In the genomic region with DNA sequence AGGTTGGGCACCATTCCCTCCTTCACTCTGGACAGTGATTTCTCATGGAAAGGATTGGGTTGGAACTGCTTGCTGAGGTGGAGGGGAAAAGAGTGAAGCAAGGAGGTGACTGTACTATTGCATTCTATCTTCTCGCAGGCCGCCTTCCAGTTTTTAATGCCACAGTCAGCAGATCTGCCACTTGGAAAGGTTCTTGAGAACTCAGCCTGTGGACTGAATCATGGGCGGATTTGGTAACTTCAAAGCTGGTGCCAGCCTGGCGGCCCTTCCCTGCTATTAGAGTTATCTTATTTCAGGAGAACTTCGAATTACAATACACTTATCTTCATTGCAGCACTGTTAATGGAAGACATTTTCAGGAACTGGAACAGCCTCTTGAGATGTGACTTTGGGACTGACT, we compare ENCODE assay signal across 28 cellular contexts. TPM values are rescaled to one million over a fixed set of nuclear protein-coding genes. Genes with fewer than 3 reads are reported as not detected.
"Had no signal": no experiment of that assay in that cellular context is flagged by ENCODE, and none has a peak within 500 bp of the region (broad histone marks: within the 10 kb centered on the region; RNA-seq: fewer than 3 reads in every experiment).

No MANE protein-coding gene starts in this region.

- H3K36me3 ChIP-seq: breast epithelium, esophagus squamous epithelium, gastroesophageal sphincter, sigmoid colon had no signal

- H3K4me2 ChIP-seq: smooth muscle cell had no signal

- FAIRE-seq: keratinocyte, urothelium cell line had no signal

- H3K4me3 ChIP-seq: breast epithelium, esophagus squamous epithelium, gastroesophageal sphincter, mucosa of descending colon, sigmoid colon, smooth muscle cell, testis had no signal

- H3K4me1 ChIP-seq: breast epithelium, esophagus squamous epithelium, gastroesophageal sphincter, sigmoid colon, testis had no signal

- H3K9me3 ChIP-seq: breast epithelium, esophagus squamous epithelium, sigmoid colon, testis had no signal

- DNase-seq: activated CD8-positive, alpha-beta memory T cell treated with anti-CD3 and anti-CD28 coated beads, Interleukin-2, amount 10 ng/mL, durations not matched to agents 7 days and 5 days; activated CD8-positive, alpha-beta T cell treated with anti-CD3 and anti-CD28 coated beads, Interleukin-2, amount 10 ng/mL, durations not matched to agents 7 days and 5 days; activated naive CD8-positive, alpha-beta T cell treated with anti-CD3 and anti-CD28 coated beads, Interleukin-2, amount 50 U/mL, for 24 hours; activated T-cell treated with anti-CD3 and anti-CD28 coated beads, Interleukin-2, amount 50 U/mL, for 48 hours; amygdala; central memory CD4-positive, alpha-beta T cell; endodermal cell; esophagus squamous epithelium; hippocampal formation; left cardiac atrium; left ventricle myocardium superior; mucosa of descending colon; retina; sigmoid colon; stimulated activated naive CD4-positive, alpha-beta T cell; T-helper 17 cell; T1000; testis; trophoblast cell had no signal

- H3K27ac ChIP-seq: breast epithelium, gastroesophageal sphincter, sigmoid colon, testis had no signal

- H3K27me3 ChIP-seq: breast epithelium, sigmoid colon, testis had no signal

- ATAC-seq: activated CD8-positive, alpha-beta memory T cell treated with anti-CD3 and anti-CD28 coated beads, Interleukin-2, amount 10 ng/mL, durations not matched to agents 7 days and 5 days; activated CD8-positive, alpha-beta T cell treated with anti-CD3 and anti-CD28 coated beads, Interleukin-2, amount 10 ng/mL, durations not matched to agents 7 days and 5 days; activated naive CD8-positive, alpha-beta T cell treated with anti-CD3 and anti-CD28 coated beads, Interleukin-2, amount 50 U/mL, for 24 hours; gastroesophageal sphincter; left cardiac atrium; left ventricle myocardium superior; mucosa of descending colon; T-helper 17 cell had no signal

RNA-seq across cellular contexts. Expression of gene SLC28A2, which starts 23.1 kb away (rescaled TPM):
- total RNA-seq: activated CD8-positive, alpha-beta memory T cell treated with anti-CD3 and anti-CD28 coated beads, Interleukin-2, amount 10 ng/mL, durations not matched to agents 7 days and 5 days; activated CD8-positive, alpha-beta T cell treated with anti-CD3 and anti-CD28 coated beads, Interleukin-2, amount 10 ng/mL, durations not matched to agents 7 days and 5 days; activated T-helper 2 cell treated with anti-CD3 and anti-CD28 coated beads, Interferon-gamma antibody, Interleukin-2, Interleukin-4, amounts not matched to agents 10 μg/mL and 5 μg/mL and 100 μg/mL, durations not matched to agents 14 hours and 24 hours and 36 hours; breast epithelium; esophagus squamous epithelium; gastroesophageal sphincter; left cardiac atrium; left ventricle myocardium superior; lung microvascular endothelial cell; mesenteric fat pad; osteocyte; sigmoid colon; smooth muscle cell; T-helper 17 cell had no signal
- polyA plus RNA-seq: keratinocyte, smooth muscle cell had no signal
